Comparison of ENCODE assay signal across 1 cellular context in genomic region chr2:64454316-64455030, GRCh38.
A peak's percentile ranks its signal among the peaks of the same experiment; 100 is the strongest.
TF ChIP-seq lines count a peak whose summit lies in the region.

No MANE protein-coding gene starts in this region.

TF ChIP-seq in HepG2, 621 proteins besides CTCF, POLR2A, EP300 and RAD21 (continued from another document and continues in another):
- no peak for TF ChIP-seq THAP8 (CRISPR knock-in tag; IDR thresholded peaks at IDR 0.05; ENCODE audit: borderline replicate concordance)
- TF ChIP-seq ZBTB7B (CRISPR knock-in tag; IDR thresholded peaks at IDR 0.05) = 0 out of 2 replicates have a peak, but pooled peaks have one; percentile 44
- TF ChIP-seq, protein P1, sequence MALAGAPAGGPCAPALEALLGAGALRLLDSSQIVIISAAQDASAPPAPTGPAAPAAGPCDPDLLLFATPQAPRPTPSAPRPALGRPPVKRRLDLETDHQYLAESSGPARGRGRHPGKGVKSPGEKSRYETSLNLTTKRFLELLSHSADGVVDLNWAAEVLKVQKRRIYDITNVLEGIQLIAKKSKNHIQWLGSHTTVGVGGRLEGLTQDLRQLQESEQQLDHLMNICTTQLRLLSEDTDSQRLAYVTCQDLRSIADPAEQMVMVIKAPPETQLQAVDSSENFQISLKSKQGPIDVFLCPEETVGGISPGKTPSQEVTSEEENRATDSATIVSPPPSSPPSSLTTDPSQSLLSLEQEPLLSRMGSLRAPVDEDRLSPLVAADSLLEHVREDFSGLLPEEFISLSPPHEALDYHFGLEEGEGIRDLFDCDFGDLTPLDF (CRISPR knock-in tag; IDR thresholded peaks at IDR 0.05) = no peak
- TF ChIP-seq, protein P2, sequence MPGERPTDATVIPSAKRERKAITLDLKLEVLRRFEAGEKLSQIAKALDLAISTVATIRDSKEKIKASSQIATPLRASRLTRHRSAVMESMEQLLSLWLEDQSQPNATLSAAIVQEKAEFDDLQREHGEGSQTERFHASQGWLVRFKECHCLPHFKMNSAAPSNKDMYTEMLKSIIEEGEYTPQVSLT (CRISPR knock-in tag; IDR thresholded peaks at IDR 0.05; ENCODE audit: borderline replicate concordance, low read depth) = no peak; the same call in 1 of the 2 replicates
- 0 out of 4 replicates have a peak, but pooled peaks of 1 of the 2 experiments have one; percentile 9 for TF ChIP-seq KLF16 (CRISPR knock-in tag; IDR thresholded peaks at IDR 0.05)
- TF ChIP-seq NFYB (CRISPR knock-in tag; IDR thresholded peaks at IDR 0.05) = no peak
- TF ChIP-seq, protein P3, sequence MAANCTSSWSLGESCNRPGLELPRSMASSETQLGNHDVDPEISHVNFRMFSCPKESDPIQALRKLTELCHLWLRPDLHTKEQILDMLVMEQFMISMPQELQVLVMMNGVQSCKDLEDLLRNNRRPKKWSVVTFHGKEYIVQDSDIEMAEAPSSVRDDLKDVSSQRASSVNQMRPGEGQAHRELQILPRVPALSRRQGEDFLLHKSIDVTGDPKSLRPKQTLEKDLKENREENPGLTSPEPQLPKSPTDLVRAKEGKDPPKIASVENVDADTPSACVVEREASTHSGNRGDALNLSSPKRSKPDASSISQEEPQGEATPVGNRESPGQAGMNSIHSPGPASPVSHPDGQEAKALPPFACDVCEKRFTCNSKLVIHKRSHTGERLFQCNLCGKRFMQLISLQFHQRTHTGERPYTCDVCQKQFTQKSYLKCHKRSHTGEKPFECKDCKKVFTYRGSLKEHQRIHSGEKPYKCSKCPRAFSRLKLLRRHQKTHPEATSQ (CRISPR knock-in tag; IDR thresholded peaks at IDR 0.05; ENCODE audit: borderline replicate concordance) = no peak
- TF ChIP-seq ZNF350 (CRISPR knock-in tag; IDR thresholded peaks at IDR 0.05; ENCODE audit: borderline replicate concordance, low read depth) = no peak; the same call in 1 of the 2 replicates
- TF ChIP-seq ZNF17 (CRISPR knock-in tag; IDR thresholded peaks at IDR 0.05) = no peak
- no peak for TF ChIP-seq ZNF883 (CRISPR knock-in tag; IDR thresholded peaks at IDR 0.05; ENCODE audit: not compliant biosample characterization)
- peak; percentile 75; the same call in 1 of the 2 replicates for TF ChIP-seq ZNF441 (CRISPR knock-in tag; IDR thresholded peaks at IDR 0.05; ENCODE audit: borderline replicate concordance)
- TF ChIP-seq ATF1 (CRISPR knock-in tag; IDR thresholded peaks at IDR 0.05) = no peak
- TF ChIP-seq CBX1 (IDR thresholded peaks at IDR 0.05; ENCODE audit: low read depth) = no peak
- TF ChIP-seq ZNF225 (CRISPR knock-in tag; IDR thresholded peaks at IDR 0.05) = no peak
- TF ChIP-seq PCBP2 (optimal IDR thresholded peaks at IDR 0.05; ENCODE audit: low read depth, low read length, poor library complexity, severe bottlenecking) = no peak
- no peak for TF ChIP-seq NCOA2 (CRISPR knock-in tag; IDR thresholded peaks at IDR 0.05)
- 0 out of 2 replicates have a peak, but pooled peaks have one; percentile 70 for TF ChIP-seq KAT7 (CRISPR knock-in tag; IDR thresholded peaks at IDR 0.05; ENCODE audit: borderline replicate concordance)
- TF ChIP-seq, protein P4, sequence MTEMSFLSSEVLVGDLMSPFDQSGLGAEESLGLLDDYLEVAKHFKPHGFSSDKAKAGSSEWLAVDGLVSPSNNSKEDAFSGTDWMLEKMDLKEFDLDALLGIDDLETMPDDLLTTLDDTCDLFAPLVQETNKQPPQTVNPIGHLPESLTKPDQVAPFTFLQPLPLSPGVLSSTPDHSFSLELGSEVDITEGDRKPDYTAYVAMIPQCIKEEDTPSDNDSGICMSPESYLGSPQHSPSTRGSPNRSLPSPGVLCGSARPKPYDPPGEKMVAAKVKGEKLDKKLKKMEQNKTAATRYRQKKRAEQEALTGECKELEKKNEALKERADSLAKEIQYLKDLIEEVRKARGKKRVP (CRISPR knock-in tag; IDR thresholded peaks at IDR 0.05) = no peak
- TF ChIP-seq, protein P5, sequence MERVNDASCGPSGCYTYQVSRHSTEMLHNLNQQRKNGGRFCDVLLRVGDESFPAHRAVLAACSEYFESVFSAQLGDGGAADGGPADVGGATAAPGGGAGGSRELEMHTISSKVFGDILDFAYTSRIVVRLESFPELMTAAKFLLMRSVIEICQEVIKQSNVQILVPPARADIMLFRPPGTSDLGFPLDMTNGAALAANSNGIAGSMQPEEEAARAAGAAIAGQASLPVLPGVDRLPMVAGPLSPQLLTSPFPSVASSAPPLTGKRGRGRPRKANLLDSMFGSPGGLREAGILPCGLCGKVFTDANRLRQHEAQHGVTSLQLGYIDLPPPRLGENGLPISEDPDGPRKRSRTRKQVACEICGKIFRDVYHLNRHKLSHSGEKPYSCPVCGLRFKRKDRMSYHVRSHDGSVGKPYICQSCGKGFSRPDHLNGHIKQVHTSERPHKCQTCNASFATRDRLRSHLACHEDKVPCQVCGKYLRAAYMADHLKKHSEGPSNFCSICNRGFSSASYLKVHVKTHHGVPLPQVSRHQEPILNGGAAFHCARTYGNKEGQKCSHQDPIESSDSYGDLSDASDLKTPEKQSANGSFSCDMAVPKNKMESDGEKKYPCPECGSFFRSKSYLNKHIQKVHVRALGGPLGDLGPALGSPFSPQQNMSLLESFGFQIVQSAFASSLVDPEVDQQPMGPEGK (CRISPR knock-in tag; IDR thresholded peaks at IDR 0.05) = 0 out of 2 replicates have a peak, but pooled peaks have one; percentile 30
- no peak for TF ChIP-seq ZNF501 (CRISPR knock-in tag; IDR thresholded peaks at IDR 0.05)
- TF ChIP-seq, protein P6, sequence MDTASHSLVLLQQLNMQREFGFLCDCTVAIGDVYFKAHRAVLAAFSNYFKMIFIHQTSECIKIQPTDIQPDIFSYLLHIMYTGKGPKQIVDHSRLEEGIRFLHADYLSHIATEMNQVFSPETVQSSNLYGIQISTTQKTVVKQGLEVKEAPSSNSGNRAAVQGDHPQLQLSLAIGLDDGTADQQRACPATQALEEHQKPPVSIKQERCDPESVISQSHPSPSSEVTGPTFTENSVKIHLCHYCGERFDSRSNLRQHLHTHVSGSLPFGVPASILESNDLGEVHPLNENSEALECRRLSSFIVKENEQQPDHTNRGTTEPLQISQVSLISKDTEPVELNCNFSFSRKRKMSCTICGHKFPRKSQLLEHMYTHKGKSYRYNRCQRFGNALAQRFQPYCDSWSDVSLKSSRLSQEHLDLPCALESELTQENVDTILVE (CRISPR knock-in tag; IDR thresholded peaks at IDR 0.05) = no peak
- TF ChIP-seq, protein P7, sequence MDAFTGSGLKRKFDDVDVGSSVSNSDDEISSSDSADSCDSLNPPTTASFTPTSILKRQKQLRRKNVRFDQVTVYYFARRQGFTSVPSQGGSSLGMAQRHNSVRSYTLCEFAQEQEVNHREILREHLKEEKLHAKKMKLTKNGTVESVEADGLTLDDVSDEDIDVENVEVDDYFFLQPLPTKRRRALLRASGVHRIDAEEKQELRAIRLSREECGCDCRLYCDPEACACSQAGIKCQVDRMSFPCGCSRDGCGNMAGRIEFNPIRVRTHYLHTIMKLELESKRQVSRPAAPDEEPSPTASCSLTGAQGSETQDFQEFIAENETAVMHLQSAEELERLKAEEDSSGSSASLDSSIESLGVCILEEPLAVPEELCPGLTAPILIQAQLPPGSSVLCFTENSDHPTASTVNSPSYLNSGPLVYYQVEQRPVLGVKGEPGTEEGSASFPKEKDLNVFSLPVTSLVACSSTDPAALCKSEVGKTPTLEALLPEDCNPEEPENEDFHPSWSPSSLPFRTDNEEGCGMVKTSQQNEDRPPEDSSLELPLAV (CRISPR knock-in tag; conservative IDR thresholded peaks at IDR 0.05; ENCODE audit: low read depth) = no peak
- TF ChIP-seq ZNF737 (CRISPR knock-in tag; IDR thresholded peaks at IDR 0.05; ENCODE audit: borderline replicate concordance) = no peak
- no peak for TF ChIP-seq ZNF589 (CRISPR knock-in tag; conservative IDR thresholded peaks at IDR 0.05)
- no peak for TF ChIP-seq ZNF274 (CRISPR knock-in tag; IDR thresholded peaks at IDR 0.05)
- no peak for TF ChIP-seq CENPX (CRISPR knock-in tag; IDR thresholded peaks at IDR 0.05)
- peak; percentile 62; the same call in 1 of the 2 replicates for TF ChIP-seq ZNF317 (CRISPR knock-in tag; IDR thresholded peaks at IDR 0.05)
- no peak for TF ChIP-seq ZNF550 (CRISPR knock-in tag; IDR thresholded peaks at IDR 0.05; ENCODE audit: borderline replicate concordance)
- TF ChIP-seq MATR3 (CRISPR knock-in tag; IDR thresholded peaks at IDR 0.05) = no peak
- TF ChIP-seq, protein P8, sequence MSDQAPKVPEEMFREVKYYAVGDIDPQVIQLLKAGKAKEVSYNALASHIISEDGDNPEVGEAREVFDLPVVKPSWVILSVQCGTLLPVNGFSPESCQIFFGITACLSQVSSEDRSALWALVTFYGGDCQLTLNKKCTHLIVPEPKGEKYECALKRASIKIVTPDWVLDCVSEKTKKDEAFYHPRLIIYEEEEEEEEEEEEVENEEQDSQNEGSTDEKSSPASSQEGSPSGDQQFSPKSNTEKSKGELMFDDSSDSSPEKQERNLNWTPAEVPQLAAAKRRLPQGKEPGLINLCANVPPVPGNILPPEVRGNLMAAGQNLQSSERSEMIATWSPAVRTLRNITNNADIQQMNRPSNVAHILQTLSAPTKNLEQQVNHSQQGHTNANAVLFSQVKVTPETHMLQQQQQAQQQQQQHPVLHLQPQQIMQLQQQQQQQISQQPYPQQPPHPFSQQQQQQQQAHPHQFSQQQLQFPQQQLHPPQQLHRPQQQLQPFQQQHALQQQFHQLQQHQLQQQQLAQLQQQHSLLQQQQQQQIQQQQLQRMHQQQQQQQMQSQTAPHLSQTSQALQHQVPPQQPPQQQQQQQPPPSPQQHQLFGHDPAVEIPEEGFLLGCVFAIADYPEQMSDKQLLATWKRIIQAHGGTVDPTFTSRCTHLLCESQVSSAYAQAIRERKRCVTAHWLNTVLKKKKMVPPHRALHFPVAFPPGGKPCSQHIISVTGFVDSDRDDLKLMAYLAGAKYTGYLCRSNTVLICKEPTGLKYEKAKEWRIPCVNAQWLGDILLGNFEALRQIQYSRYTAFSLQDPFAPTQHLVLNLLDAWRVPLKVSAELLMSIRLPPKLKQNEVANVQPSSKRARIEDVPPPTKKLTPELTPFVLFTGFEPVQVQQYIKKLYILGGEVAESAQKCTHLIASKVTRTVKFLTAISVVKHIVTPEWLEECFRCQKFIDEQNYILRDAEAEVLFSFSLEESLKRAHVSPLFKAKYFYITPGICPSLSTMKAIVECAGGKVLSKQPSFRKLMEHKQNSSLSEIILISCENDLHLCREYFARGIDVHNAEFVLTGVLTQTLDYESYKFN (CRISPR knock-in tag; conservative IDR thresholded peaks at IDR 0.05) = 0 out of 2 replicates have a peak, but pooled peaks have one; percentile 21
- TF ChIP-seq DMTF1 (CRISPR knock-in tag; IDR thresholded peaks at IDR 0.05) = no peak
- no peak for TF ChIP-seq HDAC6 (IDR thresholded peaks at IDR 0.05; ENCODE audit: low read depth, low read length)
- TF ChIP-seq NFKB2 (CRISPR knock-in tag; IDR thresholded peaks at IDR 0.05; ENCODE audit: borderline replicate concordance) = peak; percentile 75; the same call in 1 of the 2 replicates
- TF ChIP-seq, protein P9, sequence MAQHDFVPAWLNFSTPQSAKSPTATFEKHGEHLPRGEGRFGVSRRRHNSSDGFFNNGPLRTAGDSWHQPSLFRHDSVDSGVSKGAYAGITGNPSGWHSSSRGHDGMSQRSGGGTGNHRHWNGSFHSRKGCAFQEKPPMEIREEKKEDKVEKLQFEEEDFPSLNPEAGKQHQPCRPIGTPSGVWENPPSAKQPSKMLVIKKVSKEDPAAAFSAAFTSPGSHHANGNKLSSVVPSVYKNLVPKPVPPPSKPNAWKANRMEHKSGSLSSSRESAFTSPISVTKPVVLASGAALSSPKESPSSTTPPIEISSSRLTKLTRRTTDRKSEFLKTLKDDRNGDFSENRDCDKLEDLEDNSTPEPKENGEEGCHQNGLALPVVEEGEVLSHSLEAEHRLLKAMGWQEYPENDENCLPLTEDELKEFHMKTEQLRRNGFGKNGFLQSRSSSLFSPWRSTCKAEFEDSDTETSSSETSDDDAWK (CRISPR knock-in tag; IDR thresholded peaks at IDR 0.05) = no peak
- peak; percentile 41; the same call in 1 of the 2 replicates for TF ChIP-seq ZFP36L1 (CRISPR knock-in tag; IDR thresholded peaks at IDR 0.05)
- no peak for TF ChIP-seq ZNF792 (CRISPR knock-in tag; IDR thresholded peaks at IDR 0.05)
- TF ChIP-seq, protein P10, sequence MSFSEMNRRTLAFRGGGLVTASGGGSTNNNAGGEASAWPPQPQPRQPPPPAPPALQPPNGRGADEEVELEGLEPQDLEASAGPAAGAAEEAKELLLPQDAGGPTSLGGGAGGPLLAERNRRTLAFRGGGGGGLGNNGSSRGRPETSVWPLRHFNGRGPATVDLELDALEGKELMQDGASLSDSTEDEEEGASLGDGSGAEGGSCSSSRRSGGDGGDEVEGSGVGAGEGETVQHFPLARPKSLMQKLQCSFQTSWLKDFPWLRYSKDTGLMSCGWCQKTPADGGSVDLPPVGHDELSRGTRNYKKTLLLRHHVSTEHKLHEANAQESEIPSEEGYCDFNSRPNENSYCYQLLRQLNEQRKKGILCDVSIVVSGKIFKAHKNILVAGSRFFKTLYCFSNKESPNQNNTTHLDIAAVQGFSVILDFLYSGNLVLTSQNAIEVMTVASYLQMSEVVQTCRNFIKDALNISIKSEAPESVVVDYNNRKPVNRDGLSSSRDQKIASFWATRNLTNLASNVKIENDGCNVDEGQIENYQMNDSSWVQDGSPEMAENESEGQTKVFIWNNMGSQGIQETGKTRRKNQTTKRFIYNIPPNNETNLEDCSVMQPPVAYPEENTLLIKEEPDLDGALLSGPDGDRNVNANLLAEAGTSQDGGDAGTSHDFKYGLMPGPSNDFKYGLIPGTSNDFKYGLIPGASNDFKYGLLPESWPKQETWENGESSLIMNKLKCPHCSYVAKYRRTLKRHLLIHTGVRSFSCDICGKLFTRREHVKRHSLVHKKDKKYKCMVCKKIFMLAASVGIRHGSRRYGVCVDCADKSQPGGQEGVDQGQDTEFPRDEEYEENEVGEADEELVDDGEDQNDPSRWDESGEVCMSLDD (CRISPR knock-in tag; IDR thresholded peaks at IDR 0.05; ENCODE audit: borderline replicate concordance) = no peak; the same call in 1 of the 2 replicates
- no peak for TF ChIP-seq ZNF383 (CRISPR knock-in tag; IDR thresholded peaks at IDR 0.05; ENCODE audit: borderline replicate concordance)
- no peak for TF ChIP-seq REPIN1 (CRISPR knock-in tag; IDR thresholded peaks at IDR 0.05; ENCODE audit: borderline replicate concordance, low read depth)
- no peak for TF ChIP-seq SIX4 (CRISPR knock-in tag; IDR thresholded peaks at IDR 0.05)
